Comparison of ENCODE assay signal across 19 cellular contexts in genomic region chr3:119663885-119664284, GRCh38. TPM values are rescaled to one million over a fixed set of nuclear protein-coding genes. Genes with fewer than 3 reads are reported as not detected.
DNase-seq lines count a peak whose midpoint lies in the region; ATAC-seq and TF ChIP-seq lines count a peak whose summit lies in the region.
"Had no signal": no experiment of that assay in that cellular context is flagged by ENCODE, and none has a peak within 500 bp of the region (broad histone marks: within the 10 kb centered on the region; RNA-seq: fewer than 3 reads in every experiment).

No MANE protein-coding gene starts in this region.

- H3K79me1 ChIP-seq in mesenchymal stem cell (replicated peaks; ENCODE audit: low read length, poor library complexity, severe bottlenecking) = no peaks in the 10 kb centered on the region

- no peak overlapping the region for H2AFZ ChIP-seq in mesenchymal stem cell (ENCODE audit: low read depth, low read length)

- H3K23ac ChIP-seq in mesenchymal stem cell (ENCODE audit: low read length in 2 of 2) = no peak overlapping the region

- H3K9ac ChIP-seq in mesenchymal stem cell (ENCODE audit: low read length) = peak overlapping the region; percentile 75

- intact Hi-C loops in cardiac septum (cut with DNase I) = no loop called here

- peaks cover 6% of the 10 kb centered on the region for H3K36me3 ChIP-seq in cardiac muscle cell
- H3K36me3 ChIP-seq in mesenchymal stem cell (ENCODE audit: control insufficient read depth in 1 of 2, insufficient read depth in 2 of 2, low read depth in 1 of 2, low read length in 2 of 2) = peaks cover 4 to 16% of the 10 kb centered on the region in 2 experiments

- no peak overlapping the region for H2AK5ac ChIP-seq in mesenchymal stem cell (ENCODE audit: low read length, severe bottlenecking)

- no peak overlapping the region for H3K4ac ChIP-seq in mesenchymal stem cell (ENCODE audit: low read depth in 1 of 2, low read length in 2 of 2)

- no peak overlapping the region for H4K91ac ChIP-seq in mesenchymal stem cell (ENCODE audit: low read length)

- no peak for ATAC-seq in activated T-helper 17 cell treated with anti-CD3 and anti-CD28 coated beads, Interleukin-2, amount 50 U/mL, for 72 hours (replicated peaks)
- no peak for ATAC-seq in stimulated activated memory B cell treated with anti-CD40 and anti-IgM and Interleukin-4, amounts not matched to agents 10 μg/mL and 1 μg/mL and 100 μg/mL, for 72 hours
- ATAC-seq: mucosa of descending colon had no signal

- H3K36me3 Mint-ChIP-seq in activated T-helper 17 cell treated with anti-CD3 and anti-CD28 coated beads, Interleukin-2, amount 50 U/mL, for 72 hours (ENCODE audit: low read depth) = peaks cover 19% of the 10 kb centered on the region
- H3K36me3 Mint-ChIP-seq in stimulated activated memory B cell treated with anti-CD40 and anti-IgM and Interleukin-4, amounts not matched to agents 10 μg/mL and 1 μg/mL and 100 μg/mL, for 72 hours = peaks cover 36% of the 10 kb centered on the region

- no peaks in the 10 kb centered on the region for H3K9me3 ChIP-seq in cardiac muscle cell (ENCODE audit: low read depth)
- no peaks in the 10 kb centered on the region for H3K9me3 ChIP-seq in mesenchymal stem cell (ENCODE audit: control insufficient read depth, low read length)
- H3K9me3 ChIP-seq: mucosa of descending colon, testis had no signal

- no peak overlapping the region for H2BK120ac ChIP-seq in mesenchymal stem cell (ENCODE audit: low read depth, low read length)

- no peaks in the 10 kb centered on the region for H3K27me3 Mint-ChIP-seq in activated T-helper 17 cell treated with anti-CD3 and anti-CD28 coated beads, Interleukin-2, amount 50 U/mL, for 72 hours
- no peaks in the 10 kb centered on the region for H3K27me3 Mint-ChIP-seq in stimulated activated memory B cell treated with anti-CD40 and anti-IgM and Interleukin-4, amounts not matched to agents 10 μg/mL and 1 μg/mL and 100 μg/mL, for 72 hours
- H3K27me3 Mint-ChIP-seq: activated naive CD4-positive, alpha-beta T cell treated with anti-CD3 and anti-CD28 coated beads, Interleukin-2, amount 10 ng/mL, durations not matched to agents 7 days and 5 days had no signal

- H3K4me1 Mint-ChIP-seq in activated T-helper 17 cell treated with anti-CD3 and anti-CD28 coated beads, Interleukin-2, amount 50 U/mL, for 72 hours = no peaks in the 10 kb centered on the region
- peaks cover 51% of the 10 kb centered on the region for H3K4me1 Mint-ChIP-seq in stimulated activated memory B cell treated with anti-CD40 and anti-IgM and Interleukin-4, amounts not matched to agents 10 μg/mL and 1 μg/mL and 100 μg/mL, for 72 hours

- no peaks in the 10 kb centered on the region for H3K9me3 Mint-ChIP-seq in activated T-helper 17 cell treated with anti-CD3 and anti-CD28 coated beads, Interleukin-2, amount 50 U/mL, for 72 hours
- no peaks in the 10 kb centered on the region for H3K9me3 Mint-ChIP-seq in stimulated activated memory B cell treated with anti-CD40 and anti-IgM and Interleukin-4, amounts not matched to agents 10 μg/mL and 1 μg/mL and 100 μg/mL, for 72 hours
- H3K9me3 Mint-ChIP-seq: activated naive CD4-positive, alpha-beta T cell treated with anti-CD3 and anti-CD28 coated beads, Interleukin-2, amount 10 ng/mL, durations not matched to agents 7 days and 5 days; T-helper 1 cell treated with Interleukin-12 subunit alpha and Interleukin-12 subunit beta and Interleukin-4 antibody, amounts not matched to agents 30 μg/mL and 1 μg/mL, for 36 hours had no signal

- no peak for TF ChIP-seq CTCF in cardiac muscle cell (IDR thresholded peaks at IDR 0.05; ENCODE audit: low read depth, low read length)

- H3K27ac Mint-ChIP-seq in activated T-helper 17 cell treated with anti-CD3 and anti-CD28 coated beads, Interleukin-2, amount 50 U/mL, for 72 hours = peak overlapping the region; percentile 44
- peak overlapping the region; percentile 22 for H3K27ac Mint-ChIP-seq in stimulated activated memory B cell treated with anti-CD40 and anti-IgM and Interleukin-4, amounts not matched to agents 10 μg/mL and 1 μg/mL and 100 μg/mL, for 72 hours
- H3K27ac Mint-ChIP-seq: activated naive CD4-positive, alpha-beta T cell treated with anti-CD3 and anti-CD28 coated beads, Interleukin-2, amount 10 ng/mL, durations not matched to agents 7 days and 5 days; T-helper 1 cell treated with Interleukin-12 subunit alpha and Interleukin-12 subunit beta and Interleukin-4 antibody, amounts not matched to agents 30 μg/mL and 1 μg/mL, for 36 hours had no signal

- H3K14ac ChIP-seq in mesenchymal stem cell (ENCODE audit: low read length in 2 of 2) = no peak overlapping the region

- H3K27me3 ChIP-seq in cardiac muscle cell (no peaks in the 10 kb centered on the region), mesenchymal stem cell (ENCODE audit: control insufficient read depth in 1 of 2, insufficient read depth in 1 of 2, low read length in 2 of 2) (no peaks in the 10 kb centered on the region)
- H3K27me3 ChIP-seq: testis had no signal

- no CpG with 5 or more reads among the region's 2 CpGs for WGBS in mesenchymal stem cell

- no peak overlapping the region for H3K4me3 Mint-ChIP-seq in activated T-helper 17 cell treated with anti-CD3 and anti-CD28 coated beads, Interleukin-2, amount 50 U/mL, for 72 hours
- no peak overlapping the region for H3K4me3 Mint-ChIP-seq in stimulated activated memory B cell treated with anti-CD40 and anti-IgM and Interleukin-4, amounts not matched to agents 10 μg/mL and 1 μg/mL and 100 μg/mL, for 72 hours
- H3K4me3 Mint-ChIP-seq: activated naive CD4-positive, alpha-beta T cell treated with anti-CD3 and anti-CD28 coated beads, Interleukin-2, amount 10 ng/mL, durations not matched to agents 7 days and 5 days; T-helper 1 cell treated with Interleukin-12 subunit alpha and Interleukin-12 subunit beta and Interleukin-4 antibody, amounts not matched to agents 30 μg/mL and 1 μg/mL, for 36 hours had no signal

- H3K4me1 ChIP-seq in cardiac muscle cell (ENCODE audit: low read depth) (peaks cover 61% of the 10 kb centered on the region), mesenchymal stem cell (ENCODE audit: control insufficient read depth, insufficient read depth, low read depth, low read length) (no peaks in the 10 kb centered on the region)

- H2BK15ac ChIP-seq in mesenchymal stem cell (ENCODE audit: low read depth, poor library complexity, severe bottlenecking) = no peak overlapping the region

- H4K8ac ChIP-seq in mesenchymal stem cell (ENCODE audit: low read length) = no peak overlapping the region

- peak in 1 of 2 donors; percentile 22 for DNase-seq in cardiac muscle cell (ENCODE audit: low read depth in 1 of 2, low spot score in 1 of 2)
- no peak for DNase-seq in cardiac septum (ENCODE audit: low spot score)
- DNase-seq in mesenchymal stem cell = no peak
- DNase-seq in stimulated activated CD4-positive, alpha-beta T cell treated with anti-CD3 and anti-CD28 coated beads, Interleukin-12 subunit alpha, Interleukin-12 subunit beta, amount 100 ng/mL, for 4 hours = no peak
- DNase-seq in NCI-H1930 (lab: John Stamatoyannopoulos, UW) = no peak
- no peak for DNase-seq in DMS153 (lab: John Stamatoyannopoulos, UW)
- DNase-seq: ACHN; activated CD8-positive, alpha-beta memory T cell treated with anti-CD3 and anti-CD28 coated beads, Interleukin-2, amount 50 U/mL, for 48 hours; activated naive CD4-positive, alpha-beta T cell treated with anti-CD3 and anti-CD28 coated beads, Interleukin-2, amount 10 ng/mL, durations not matched to agents 7 days and 5 days; central memory CD4-positive, alpha-beta T cell; GOT3; mucosa of descending colon; NCI-H2081; NCI-H526 treated with DMSO at 0.1 percent for 48 hours; testis had no signal

- no peak overlapping the region for H3K4me2 ChIP-seq in mesenchymal stem cell (ENCODE audit: low read length, poor library complexity, severe bottlenecking)

- no peak overlapping the region for H3K18ac ChIP-seq in mesenchymal stem cell (ENCODE audit: low read depth in 1 of 2, low read length in 2 of 2)

- no peak overlapping the region for H2BK12ac ChIP-seq in mesenchymal stem cell (ENCODE audit: low read length in 2 of 2)

- no peak overlapping the region for H2BK5ac ChIP-seq in mesenchymal stem cell (ENCODE audit: low read depth, low read length, poor library complexity, severe bottlenecking)

- H3K27ac ChIP-seq in cardiac muscle cell (peak overlapping the region; percentile 100), mesenchymal stem cell (ENCODE audit: low read length, poor library complexity, severe bottlenecking) (no peak overlapping the region)
- H3K27ac ChIP-seq: testis had no signal

- H3K4me3 ChIP-seq in cardiac muscle cell (no peak overlapping the region), mesenchymal stem cell (ENCODE audit: insufficient read depth in 1 of 2, low read depth in 1 of 2, low read length in 2 of 2) (no peak overlapping the region)
- H3K4me3 ChIP-seq: mucosa of descending colon, testis had no signal

RNA-seq across cellular contexts. Expression of gene POPDC2, which starts 3.5 kb away (rescaled TPM):
- 180 and 214 TPM in 2 replicates for total RNA-seq in cardiac muscle cell
- 68.0 and 107 TPM in 2 replicates for polyA plus RNA-seq in cardiac muscle cell
- 702 TPM for total RNA-seq in cardiac septum
- 1 to 10 TPM; 4.0 to 4.7 TPM for total RNA-seq in activated T-helper 17 cell treated with anti-CD3 and anti-CD28 coated beads, Interleukin-2, amount 50 U/mL, for 72 hours
- 0.40 TPM for polyA plus RNA-seq in mesenchymal stem cell (2013, experiment 1 of 2)
- polyA plus RNA-seq in mesenchymal stem cell (2013, experiment 2 of 2) = 0.45 TPM

RNA-seq across cellular contexts. Expression of gene COX17, which starts 13.3 kb away (rescaled TPM):
- total RNA-seq in cardiac muscle cell = 45.5 and 56.8 TPM in 2 replicates
- 146 and 174 TPM in 2 replicates for polyA plus RNA-seq in cardiac muscle cell
- total RNA-seq in cardiac septum = 130 TPM
- total RNA-seq in activated T-helper 17 cell treated with anti-CD3 and anti-CD28 coated beads, Interleukin-2, amount 50 U/mL, for 72 hours = 10 to 100 TPM; 55.7 to 65.4 TPM
- 62.6 TPM for polyA plus RNA-seq in mesenchymal stem cell (2013, experiment 1 of 2)
- 62.2 TPM for polyA plus RNA-seq in mesenchymal stem cell (2013, experiment 2 of 2)

RNA-seq across cellular contexts. Expression of gene CFAP91, which starts 38.9 kb away (rescaled TPM):
- 0.53 and 0.92 TPM in 2 replicates for total RNA-seq in cardiac muscle cell
- polyA plus RNA-seq in cardiac muscle cell = 1.4 and 3.4 TPM in 2 replicates
- total RNA-seq in cardiac septum = 0.57 TPM
- 1 to 10 TPM in 1 of 2 donors, not detected in 1; 1.6 TPM for total RNA-seq in activated T-helper 17 cell treated with anti-CD3 and anti-CD28 coated beads, Interleukin-2, amount 50 U/mL, for 72 hours
- polyA plus RNA-seq in mesenchymal stem cell (2013, experiment 1 of 2) = 0.08 TPM
- 0.14 TPM for polyA plus RNA-seq in mesenchymal stem cell (2013, experiment 2 of 2)
- polyA plus RNA-seq: keratinocyte had no signal

Comparison
In these comparisons a context has a peak if more than half of its experiments do, and no peak if none do; other contexts are left out.
1. RNA of gene POPDC2, which starts 3.5 kb away (total RNA-seq): 702 TPM in cardiac septum (single experiment) and 180 to 214 TPM in cardiac muscle cell; 4.0 to 4.7 TPM in activated T-helper 17 cell treated with anti-CD3 and anti-CD28 coated beads, Interleukin-2, amount 50 U/mL, for 72 hours; every median in the first group is over 10 times any median in the second.